Comparison of ENCODE assay signal across 2 cellular contexts in genomic region chr1:76494807-76495206, GRCh38.
TF ChIP-seq lines count a peak whose summit lies in the region.

No MANE protein-coding gene starts in this region.

TF ChIP-seq in SK-N-SH, 30 proteins besides CTCF, POLR2A, EP300 and RAD21 (continued from another document):
- no peak for TF ChIP-seq REST (IDR thresholded peaks at IDR 0.05; ENCODE audit: low read depth, low read length)
- no peak for TF ChIP-seq RFX5 (IDR thresholded peaks at IDR 0.05; ENCODE audit: low read length)
- TF ChIP-seq MAX (IDR thresholded peaks at IDR 0.05; ENCODE audit: low read depth), result no peak
- TF ChIP-seq TAF1 (IDR thresholded peaks at IDR 0.05; ENCODE audit: borderline replicate concordance, low read depth, low read length), result no peak
- TF ChIP-seq USF1 (IDR thresholded peaks at IDR 0.05; ENCODE audit: borderline replicate concordance, low read depth), result no peak
- TF ChIP-seq ELF1 (IDR thresholded peaks at IDR 0.05), result no peak

TF ChIP-seq in SK-N-SH treated with all-trans-retinoic acid at 6 μM for 48 hours, 23 proteins besides CTCF, POLR2A, EP300 and RAD21 (continued from another document):
- TF ChIP-seq CREB5 (CRISPR knock-in tag; IDR thresholded peaks at IDR 0.05; ENCODE audit: low read depth) (no peak), ZNF565 (CRISPR knock-in tag; conservative IDR thresholded peaks at IDR 0.05; ENCODE audit: low read depth) (no peak), TOX (CRISPR knock-in tag; IDR thresholded peaks at IDR 0.05; ENCODE audit: borderline replicate concordance) (no peak), PPARA (CRISPR knock-in tag; IDR thresholded peaks at IDR 0.05; ENCODE audit: borderline replicate concordance) (no peak), ZC3H10 (CRISPR knock-in tag; IDR thresholded peaks at IDR 0.05) (no peak)
